Comparison of ENCODE assay signal across 1 cellular context in the genomic region with DNA sequence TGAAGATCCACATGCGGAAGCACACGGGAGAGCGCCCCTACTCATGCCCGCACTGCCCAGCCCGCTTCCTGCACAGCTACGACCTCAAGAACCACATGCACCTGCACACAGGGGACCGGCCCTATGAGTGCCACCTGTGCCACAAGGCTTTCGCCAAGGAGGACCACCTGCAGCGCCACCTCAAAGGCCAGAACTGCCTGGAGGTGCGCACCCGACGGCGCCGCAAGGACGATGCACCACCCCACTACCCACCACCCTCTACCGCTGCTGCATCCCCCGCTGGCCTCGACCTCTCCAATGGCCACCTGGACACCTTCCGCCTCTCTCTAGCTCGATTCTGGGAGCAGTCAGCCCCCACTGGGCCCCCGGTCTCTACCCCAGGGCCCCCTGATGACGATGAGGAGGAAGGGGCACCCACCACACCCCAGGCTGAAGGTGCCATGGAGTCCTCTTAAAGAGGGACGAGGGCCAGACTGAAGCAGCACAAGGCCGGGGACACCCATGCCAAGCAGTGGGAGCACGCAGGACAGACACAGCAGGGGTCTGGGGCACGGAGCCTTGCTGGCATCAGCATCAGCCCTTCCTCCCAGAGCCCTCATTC.
TF ChIP-seq lines count a peak whose summit lies in the region.

No MANE protein-coding gene starts in this region.

TF ChIP-seq in HepG2, 621 proteins besides CTCF, POLR2A, EP300 and RAD21:
- TF ChIP-seq XBP1 (CRISPR knock-in tag; IDR thresholded peaks at IDR 0.05) (no peak), ZNF572 (CRISPR knock-in tag; IDR thresholded peaks at IDR 0.05) (no peak), NFKB2 (CRISPR knock-in tag; IDR thresholded peaks at IDR 0.05; ENCODE audit: borderline replicate concordance) (0 out of 2 replicates have a peak, but pooled peaks have one; percentile 29), ZBTB7A (CRISPR knock-in tag; IDR thresholded peaks at IDR 0.05) (no peak), HNRNPL (IDR thresholded peaks at IDR 0.05; ENCODE audit: low read depth, low read length) (peak; percentile 78; the same call in 1 of the 2 replicates), ATM (IDR thresholded peaks at IDR 0.05; ENCODE audit: borderline replicate concordance) (no peak), AGO2 (optimal IDR thresholded peaks at IDR 0.05; ENCODE audit: low read depth, low read length) (peak; percentile 45), ZNF619 (CRISPR knock-in tag; IDR thresholded peaks at IDR 0.05) (no peak), RBFOX2 (IDR thresholded peaks at IDR 0.05; ENCODE audit: low read depth, low read length) (peak; percentile 60; the same call in 1 of the 2 replicates), ZFY (CRISPR knock-in tag; IDR thresholded peaks at IDR 0.05) (0 out of 2 replicates have a peak, but pooled peaks have one; percentile 17), LCORL (IDR thresholded peaks at IDR 0.05) (no peak), LCORL (CRISPR knock-in tag; IDR thresholded peaks at IDR 0.05) (no peak), SP2 (CRISPR knock-in tag; IDR thresholded peaks at IDR 0.05) (no peak), NR1H2 (CRISPR knock-in tag; IDR thresholded peaks at IDR 0.05; ENCODE audit: borderline replicate concordance, low read depth) (no peak), GABPA (IDR thresholded peaks at IDR 0.05; ENCODE audit: low read depth, low read length) (no peak), GABPA (CRISPR knock-in tag; IDR thresholded peaks at IDR 0.05; ENCODE audit: low read depth) (no peak), RCOR2 (CRISPR knock-in tag; IDR thresholded peaks at IDR 0.05) (no peak)
- TF ChIP-seq, protein P1, sequence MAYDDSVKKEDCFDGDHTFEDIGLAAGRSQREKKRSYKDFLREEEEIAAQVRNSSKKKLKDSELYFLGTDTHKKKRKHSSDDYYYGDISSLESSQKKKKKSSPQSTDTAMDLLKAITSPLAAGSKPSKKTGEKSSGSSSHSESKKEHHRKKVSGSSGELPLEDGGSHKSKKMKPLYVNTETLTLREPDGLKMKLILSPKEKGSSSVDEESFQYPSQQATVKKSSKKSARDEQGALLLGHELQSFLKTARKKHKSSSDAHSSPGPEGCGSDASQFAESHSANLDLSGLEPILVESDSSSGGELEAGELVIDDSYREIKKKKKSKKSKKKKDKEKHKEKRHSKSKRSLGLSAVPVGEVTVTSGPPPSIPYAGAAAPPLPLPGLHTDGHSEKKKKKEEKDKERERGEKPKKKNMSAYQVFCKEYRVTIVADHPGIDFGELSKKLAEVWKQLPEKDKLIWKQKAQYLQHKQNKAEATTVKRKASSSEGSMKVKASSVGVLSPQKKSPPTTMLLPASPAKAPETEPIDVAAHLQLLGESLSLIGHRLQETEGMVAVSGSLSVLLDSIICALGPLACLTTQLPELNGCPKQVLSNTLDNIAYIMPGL (CRISPR knock-in tag; IDR thresholded peaks at IDR 0.05; ENCODE audit: borderline replicate concordance in 1 of 2, low read depth in 1 of 2): no peak
- TF ChIP-seq, protein P2, sequence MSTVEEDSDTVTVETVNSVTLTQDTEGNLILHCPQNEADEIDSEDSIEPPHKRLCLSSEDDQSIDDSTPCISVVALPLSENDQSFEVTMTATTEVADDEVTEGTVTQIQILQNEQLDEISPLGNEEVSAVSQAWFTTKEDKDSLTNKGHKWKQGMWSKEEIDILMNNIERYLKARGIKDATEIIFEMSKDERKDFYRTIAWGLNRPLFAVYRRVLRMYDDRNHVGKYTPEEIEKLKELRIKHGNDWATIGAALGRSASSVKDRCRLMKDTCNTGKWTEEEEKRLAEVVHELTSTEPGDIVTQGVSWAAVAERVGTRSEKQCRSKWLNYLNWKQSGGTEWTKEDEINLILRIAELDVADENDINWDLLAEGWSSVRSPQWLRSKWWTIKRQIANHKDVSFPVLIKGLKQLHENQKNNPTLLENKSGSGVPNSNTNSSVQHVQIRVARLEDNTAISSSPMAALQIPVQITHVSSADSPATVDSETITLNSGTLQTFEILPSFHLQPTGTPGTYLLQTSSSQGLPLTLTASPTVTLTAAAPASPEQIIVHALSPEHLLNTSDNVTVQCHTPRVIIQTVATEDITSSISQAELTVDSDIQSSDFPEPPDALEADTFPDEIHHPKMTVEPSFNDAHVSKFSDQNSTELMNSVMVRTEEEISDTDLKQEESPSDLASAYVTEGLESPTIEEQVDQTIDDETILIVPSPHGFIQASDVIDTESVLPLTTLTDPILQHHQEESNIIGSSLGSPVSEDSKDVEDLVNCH (CRISPR knock-in tag; IDR thresholded peaks at IDR 0.05): no peak
- TF ChIP-seq, protein P3, sequence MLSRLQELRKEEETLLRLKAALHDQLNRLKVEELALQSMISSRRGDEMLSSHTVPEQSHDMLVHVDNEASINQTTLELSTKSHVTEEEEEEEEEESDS (CRISPR knock-in tag; IDR thresholded peaks at IDR 0.05; ENCODE audit: borderline replicate concordance): no peak
- TF ChIP-seq, protein P4, sequence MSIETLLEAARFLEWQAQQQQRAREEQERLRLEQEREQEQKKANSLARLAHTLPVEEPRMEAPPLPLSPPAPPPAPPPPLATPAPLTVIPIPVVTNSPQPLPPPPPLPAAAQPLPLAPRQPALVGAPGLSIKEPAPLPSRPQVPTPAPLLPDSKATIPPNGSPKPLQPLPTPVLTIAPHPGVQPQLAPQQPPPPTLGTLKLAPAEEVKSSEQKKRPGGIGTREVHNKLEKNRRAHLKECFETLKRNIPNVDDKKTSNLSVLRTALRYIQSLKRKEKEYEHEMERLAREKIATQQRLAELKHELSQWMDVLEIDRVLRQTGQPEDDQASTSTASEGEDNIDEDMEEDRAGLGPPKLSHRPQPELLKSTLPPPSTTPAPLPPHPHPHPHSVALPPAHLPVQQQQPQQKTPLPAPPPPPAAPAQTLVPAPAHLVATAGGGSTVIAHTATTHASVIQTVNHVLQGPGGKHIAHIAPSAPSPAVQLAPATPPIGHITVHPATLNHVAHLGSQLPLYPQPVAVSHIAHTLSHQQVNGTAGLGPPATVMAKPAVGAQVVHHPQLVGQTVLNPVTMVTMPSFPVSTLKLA (IDR thresholded peaks at IDR 0.05): no peak
- TF ChIP-seq, protein P5, sequence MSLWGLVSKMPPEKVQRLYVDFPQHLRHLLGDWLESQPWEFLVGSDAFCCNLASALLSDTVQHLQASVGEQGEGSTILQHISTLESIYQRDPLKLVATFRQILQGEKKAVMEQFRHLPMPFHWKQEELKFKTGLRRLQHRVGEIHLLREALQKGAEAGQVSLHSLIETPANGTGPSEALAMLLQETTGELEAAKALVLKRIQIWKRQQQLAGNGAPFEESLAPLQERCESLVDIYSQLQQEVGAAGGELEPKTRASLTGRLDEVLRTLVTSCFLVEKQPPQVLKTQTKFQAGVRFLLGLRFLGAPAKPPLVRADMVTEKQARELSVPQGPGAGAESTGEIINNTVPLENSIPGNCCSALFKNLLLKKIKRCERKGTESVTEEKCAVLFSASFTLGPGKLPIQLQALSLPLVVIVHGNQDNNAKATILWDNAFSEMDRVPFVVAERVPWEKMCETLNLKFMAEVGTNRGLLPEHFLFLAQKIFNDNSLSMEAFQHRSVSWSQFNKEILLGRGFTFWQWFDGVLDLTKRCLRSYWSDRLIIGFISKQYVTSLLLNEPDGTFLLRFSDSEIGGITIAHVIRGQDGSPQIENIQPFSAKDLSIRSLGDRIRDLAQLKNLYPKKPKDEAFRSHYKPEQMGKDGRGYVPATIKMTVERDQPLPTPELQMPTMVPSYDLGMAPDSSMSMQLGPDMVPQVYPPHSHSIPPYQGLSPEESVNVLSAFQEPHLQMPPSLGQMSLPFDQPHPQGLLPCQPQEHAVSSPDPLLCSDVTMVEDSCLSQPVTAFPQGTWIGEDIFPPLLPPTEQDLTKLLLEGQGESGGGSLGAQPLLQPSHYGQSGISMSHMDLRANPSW (CRISPR knock-in tag; IDR thresholded peaks at IDR 0.05; ENCODE audit: borderline replicate concordance): no peak
- TF ChIP-seq, protein P6, sequence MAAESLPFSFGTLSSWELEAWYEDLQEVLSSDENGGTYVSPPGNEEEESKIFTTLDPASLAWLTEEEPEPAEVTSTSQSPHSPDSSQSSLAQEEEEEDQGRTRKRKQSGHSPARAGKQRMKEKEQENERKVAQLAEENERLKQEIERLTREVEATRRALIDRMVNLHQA (CRISPR knock-in tag; IDR thresholded peaks at IDR 0.05): no peak
- TF ChIP-seq, protein P7, sequence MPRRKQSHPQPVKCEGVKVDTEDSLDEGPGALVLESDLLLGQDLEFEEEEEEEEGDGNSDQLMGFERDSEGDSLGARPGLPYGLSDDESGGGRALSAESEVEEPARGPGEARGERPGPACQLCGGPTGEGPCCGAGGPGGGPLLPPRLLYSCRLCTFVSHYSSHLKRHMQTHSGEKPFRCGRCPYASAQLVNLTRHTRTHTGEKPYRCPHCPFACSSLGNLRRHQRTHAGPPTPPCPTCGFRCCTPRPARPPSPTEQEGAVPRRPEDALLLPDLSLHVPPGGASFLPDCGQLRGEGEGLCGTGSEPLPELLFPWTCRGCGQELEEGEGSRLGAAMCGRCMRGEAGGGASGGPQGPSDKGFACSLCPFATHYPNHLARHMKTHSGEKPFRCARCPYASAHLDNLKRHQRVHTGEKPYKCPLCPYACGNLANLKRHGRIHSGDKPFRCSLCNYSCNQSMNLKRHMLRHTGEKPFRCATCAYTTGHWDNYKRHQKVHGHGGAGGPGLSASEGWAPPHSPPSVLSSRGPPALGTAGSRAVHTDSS (CRISPR knock-in tag; conservative IDR thresholded peaks at IDR 0.05): no peak
- TF ChIP-seq, protein P8, sequence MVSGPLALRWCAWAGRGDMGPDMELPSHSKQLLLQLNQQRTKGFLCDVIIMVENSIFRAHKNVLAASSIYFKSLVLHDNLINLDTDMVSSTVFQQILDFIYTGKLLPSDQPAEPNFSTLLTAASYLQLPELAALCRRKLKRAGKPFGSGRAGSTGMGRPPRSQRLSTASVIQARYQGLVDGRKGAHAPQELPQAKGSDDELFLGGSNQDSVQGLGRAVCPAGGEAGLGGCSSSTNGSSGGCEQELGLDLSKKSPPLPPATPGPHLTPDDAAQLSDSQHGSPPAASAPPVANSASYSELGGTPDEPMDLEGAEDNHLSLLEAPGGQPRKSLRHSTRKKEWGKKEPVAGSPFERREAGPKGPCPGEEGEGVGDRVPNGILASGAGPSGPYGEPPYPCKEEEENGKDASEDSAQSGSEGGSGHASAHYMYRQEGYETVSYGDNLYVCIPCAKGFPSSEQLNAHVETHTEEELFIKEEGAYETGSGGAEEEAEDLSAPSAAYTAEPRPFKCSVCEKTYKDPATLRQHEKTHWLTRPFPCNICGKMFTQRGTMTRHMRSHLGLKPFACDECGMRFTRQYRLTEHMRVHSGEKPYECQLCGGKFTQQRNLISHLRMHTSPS (CRISPR knock-in tag; IDR thresholded peaks at IDR 0.05; ENCODE audit: low read depth): no peak
- TF ChIP-seq, protein P9, sequence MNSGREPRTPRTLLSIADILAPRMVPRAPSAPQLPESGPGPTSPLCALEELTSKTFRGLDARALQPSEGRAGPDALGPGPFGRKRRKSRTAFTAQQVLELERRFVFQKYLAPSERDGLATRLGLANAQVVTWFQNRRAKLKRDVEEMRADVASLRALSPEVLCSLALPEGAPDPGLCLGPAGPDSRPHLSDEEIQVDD (CRISPR knock-in tag; IDR thresholded peaks at IDR 0.05; ENCODE audit: borderline replicate concordance): no peak
